Comparison of ENCODE assay signal across 10 cellular contexts in genomic region chr1:185565314-185565713, GRCh38.
DNase-seq lines count a peak whose midpoint lies in the region; ATAC-seq, FAIRE-seq and TF ChIP-seq lines count a peak whose summit lies in the region.
"Had no signal": no experiment of that assay in that cellular context is flagged by ENCODE, and none has a peak within 500 bp of the region (broad histone marks: within the 10 kb centered on the region; RNA-seq: fewer than 3 reads in every experiment).

No MANE protein-coding gene starts in this region.

- FAIRE-seq in astrocyte (lab: Jason Lieb, UNC) = peak; percentile 99
- FAIRE-seq in GM12892 (lab: Jason Lieb, UNC) = no peak
- FAIRE-seq: pancreas had no signal

- H3K4me1 Mint-ChIP-seq in CD8-positive, alpha-beta memory T cell = peaks cover 81 to 96% (median 95%) of the 10 kb centered on the region in 3 donors
- peaks cover 56% of the 10 kb centered on the region for H3K4me1 Mint-ChIP-seq in astrocyte (ENCODE audit: low read depth, unreplicated experiment)

- H2AFZ ChIP-seq in astrocyte (ENCODE audit: low read depth, low read length) = no peak overlapping the region

- H3K9ac ChIP-seq in astrocyte (ENCODE audit: low read length) = peak overlapping the region; percentile 19

- H3K4me2 ChIP-seq in astrocyte (ENCODE audit: low read length) = peak overlapping the region; percentile 52

- CTCF ChIA-PET in CD8-positive, alpha-beta memory T cell (lab: Charles Lee) = interaction anchor here (1.3 to 4.7 kb wide), 3 partner anchors 10 to 248 kb away, joined by 4 to 27 read pairs (median 9); partner anchors contain the start of gene IVNS1ABP

- no peak for ATAC-seq in GM18519 (IDR thresholded peaks at IDR 0.05; ENCODE audit: low FRiP score, unreplicated experiment)
- ATAC-seq: gastrocnemius medialis had no signal

- H3K79me2 ChIP-seq in astrocyte (ENCODE audit: insufficient read depth, low read length) = no peaks in the 10 kb centered on the region

- H3K9me3 Mint-ChIP-seq in CD8-positive, alpha-beta memory T cell = no peaks in the 10 kb centered on the region
- H3K9me3 Mint-ChIP-seq in astrocyte (ENCODE audit: unreplicated experiment) = no peaks in the 10 kb centered on the region

- H4K20me1 ChIP-seq in astrocyte (ENCODE audit: insufficient read depth, low read length) = no peaks in the 10 kb centered on the region

- peaks cover 71% of the 10 kb centered on the region for H3K4me1 ChIP-seq in CD8-positive, alpha-beta memory T cell (ENCODE audit: insufficient read depth, low read length)
- H3K4me1 ChIP-seq in astrocyte (ENCODE audit: insufficient read depth, low read length) (peaks cover 20% of the 10 kb centered on the region), vagina (no peaks in the 10 kb centered on the region)
- H3K4me1 ChIP-seq: gastrocnemius medialis had no signal

- intact Hi-C loops in vagina (cut with DNase I) = no loop called here

- H3K27ac Mint-ChIP-seq in CD8-positive, alpha-beta memory T cell = peak overlapping the region; percentile 36 to 99 (median 98)
- H3K27ac Mint-ChIP-seq in astrocyte (ENCODE audit: unreplicated experiment) = peak overlapping the region; percentile 96

- H3K9me3 ChIP-seq in CD8-positive, alpha-beta memory T cell (ENCODE audit: low read length) = no peaks in the 10 kb centered on the region
- H3K9me3 ChIP-seq in astrocyte (ENCODE audit: insufficient read depth, low read depth, low read length) (no peaks in the 10 kb centered on the region), vagina (no peaks in the 10 kb centered on the region)
- H3K9me3 ChIP-seq: gastrocnemius medialis, pancreas had no signal

- no peaks in the 10 kb centered on the region for H3K36me3 ChIP-seq in CD8-positive, alpha-beta memory T cell (ENCODE audit: insufficient read depth, low read length)
- no peaks in the 10 kb centered on the region for H3K36me3 ChIP-seq in astrocyte (ENCODE audit: insufficient read depth, low read length)
- H3K36me3 ChIP-seq in vagina = no peaks in the 10 kb centered on the region
- H3K36me3 ChIP-seq: gastrocnemius medialis, pancreas had no signal

- no peak overlapping the region for H3K4me3 Mint-ChIP-seq in CD8-positive, alpha-beta memory T cell
- no peak overlapping the region for H3K4me3 Mint-ChIP-seq in astrocyte (ENCODE audit: unreplicated experiment)

- no peak for TF ChIP-seq CTCF in astrocyte (IDR thresholded peaks at IDR 0.05; ENCODE audit: insufficient read depth, low read depth, low read length)
- TF ChIP-seq CTCF in vagina (IDR thresholded peaks at IDR 0.05) = no peak

- no peaks in the 10 kb centered on the region for H3K27me3 Mint-ChIP-seq in CD8-positive, alpha-beta memory T cell
- H3K27me3 Mint-ChIP-seq in astrocyte (ENCODE audit: low read depth, unreplicated experiment) = no peaks in the 10 kb centered on the region

- H3K4me3 ChIP-seq in CD8-positive, alpha-beta memory T cell (ENCODE audit: low read length) = no peak overlapping the region
- H3K4me3 ChIP-seq in astrocyte (ENCODE audit: insufficient read depth, low read depth, low read length) = no peak overlapping the region
- H3K4me3 ChIP-seq in vagina = no peak overlapping the region
- H3K4me3 ChIP-seq: gastrocnemius medialis, pancreas had no signal

- POLR2A ChIA-PET in CD8-positive, alpha-beta memory T cell (lab: Charles Lee) = interaction anchor here (3.1 kb wide), 1 partner anchor 248 kb away, joined by 19 read pairs; the partner anchor contains the start of gene IVNS1ABP

- H3K36me3 Mint-ChIP-seq in CD8-positive, alpha-beta memory T cell = no peaks in the 10 kb centered on the region
- H3K36me3 Mint-ChIP-seq in astrocyte (ENCODE audit: low read depth, unreplicated experiment) = no peaks in the 10 kb centered on the region

- no peak overlapping the region for H3K27ac ChIP-seq in CD8-positive, alpha-beta memory T cell (ENCODE audit: low read depth, low read length)
- H3K27ac ChIP-seq in astrocyte (ENCODE audit: low read depth, low read length) = peak overlapping the region; percentile 49
- H3K27ac ChIP-seq in vagina = no peak overlapping the region
- H3K27ac ChIP-seq: gastrocnemius medialis had no signal

- TF ChIP-seq POLR2A in vagina (IDR thresholded peaks at IDR 0.05) (no peak), GM12892 (IDR thresholded peaks at IDR 0.05; ENCODE audit: low read depth, low read length) (no peak)

- no peak for DNase-seq in CD8-positive, alpha-beta memory T cell
- DNase-seq in HS-27A (ENCODE audit: low read depth) = peak; percentile 83
- DNase-seq in astrocyte (ENCODE audit: low read depth) = peak; percentile 96
- peak; percentile 98 for DNase-seq in kidney glomerular epithelial cell (lab: John Stamatoyannopoulos, UW)
- no peak for DNase-seq in amniotic stem cell (lab: John Stamatoyannopoulos, UW)
- DNase-seq in vagina (ENCODE audit: extremely low spot score in 2 of 2) = no peak
- DNase-seq in GM12892 (ENCODE audit: insufficient read length) = no peak
- DNase-seq: gastrocnemius medialis had no signal

- H3K27me3 ChIP-seq in CD8-positive, alpha-beta memory T cell (ENCODE audit: insufficient read depth, low read length, poor library complexity, severe bottlenecking) = no peaks in the 10 kb centered on the region
- H3K27me3 ChIP-seq in astrocyte (ENCODE audit: insufficient read depth, low read length) (no peaks in the 10 kb centered on the region), vagina (no peaks in the 10 kb centered on the region)
- H3K27me3 ChIP-seq: gastrocnemius medialis, pancreas had no signal

Comparison
In these comparisons a context has a peak if more than half of its experiments do, and no peak if none do; other contexts are left out.
1. DNase-seq: peak in HS-27A (single experiment), astrocyte (single experiment) and kidney glomerular epithelial cell (single experiment); none in CD8-positive, alpha-beta memory T cell (0 of 5), amniotic stem cell (single experiment), vagina (0 of 2) and GM12892 (single experiment).